In genomic region chr1:60463786-60464185, GRCh38 we compare ENCODE assay signal across 19 cellular contexts.
"Had no signal": no experiment of that assay in that cellular context is flagged by ENCODE, and none has a peak within 500 bp of the region (broad histone marks: within the 10 kb centered on the region; RNA-seq: fewer than 3 reads in every experiment).

No MANE protein-coding gene starts in this region.

- ATAC-seq: effector memory CD8-positive, alpha-beta T cell; foreskin keratinocyte; gastrocnemius medialis; heart right ventricle; left colon; left lung; left ventricle myocardium superior; lower lobe of right lung; mucosa of descending colon had no signal

- H3K36me3 ChIP-seq: colonic mucosa, esophagus muscularis mucosa, gastrocnemius medialis, heart right ventricle, left lung, lower lobe of right lung had no signal

- H3K27me3 ChIP-seq: colonic mucosa, esophagus muscularis mucosa, foreskin keratinocyte, gastrocnemius medialis, heart right ventricle, left lung had no signal

- H3K9me3 ChIP-seq: colonic mucosa, gastrocnemius medialis, lower lobe of right lung, mucosa of descending colon had no signal

- H3K4me1 ChIP-seq: colonic mucosa, esophagus muscularis mucosa, foreskin keratinocyte, gastrocnemius medialis, heart right ventricle, left lung, lower lobe of right lung had no signal

- H3K27ac ChIP-seq: colonic mucosa, esophagus muscularis mucosa, foreskin keratinocyte, gastrocnemius medialis, heart right ventricle, left lung, lower lobe of right lung had no signal

- DNase-seq: colonic mucosa; cortex of kidney; effector CD8-positive, alpha-beta T cell; effector memory CD8-positive, alpha-beta T cell; endodermal cell; foreskin keratinocyte; gastrocnemius medialis; glutamatergic neuron; head of caudate nucleus; heart right ventricle; hippocampal formation; left colon; left lung; left ventricle myocardium superior; lower lobe of right lung; mesenchymal stem cell; mucosa of descending colon; naive B cell had no signal

- H3K4me3 ChIP-seq: colonic mucosa, esophagus muscularis mucosa, gastrocnemius medialis, heart right ventricle, left lung, lower lobe of right lung, mucosa of descending colon had no signal
